ENCODE assay signal across 8 cellular contexts in the genomic region with DNA sequence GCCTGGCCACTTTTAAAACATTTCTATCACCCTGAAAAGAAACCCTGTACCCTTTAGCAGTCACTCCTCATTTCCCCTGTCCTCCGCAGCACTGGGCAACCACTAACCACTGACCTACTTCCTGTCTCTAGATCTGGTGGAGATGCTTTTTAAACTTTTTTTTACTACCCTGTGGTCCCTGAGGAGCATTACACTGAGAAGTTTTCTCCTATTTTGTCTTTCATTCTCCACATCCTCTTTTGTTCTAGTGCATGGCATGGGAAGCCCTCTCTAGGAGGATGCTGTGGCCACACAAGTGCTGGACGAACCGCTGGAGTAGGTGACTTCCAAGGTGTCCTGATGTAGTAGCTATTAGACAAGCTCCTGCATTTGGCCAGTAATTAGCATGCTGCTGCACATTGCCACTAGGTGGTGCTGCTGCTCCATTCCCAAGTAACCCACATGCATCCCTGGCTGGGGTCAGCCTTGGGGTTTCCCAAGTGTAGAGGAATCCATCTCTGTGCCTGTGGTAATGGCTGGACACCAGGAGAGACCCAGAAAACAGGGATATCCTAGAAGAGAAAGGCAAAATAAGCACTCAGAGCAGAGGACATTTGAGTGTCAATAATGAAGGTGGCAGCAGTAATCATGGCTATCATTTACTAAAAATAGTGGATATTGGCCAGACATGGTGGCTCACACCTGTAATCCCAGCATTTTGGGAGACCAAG.
DNase-seq lines count a peak whose midpoint lies in the region; ATAC-seq and TF ChIP-seq lines count a peak whose summit lies in the region.

No MANE protein-coding gene starts in this region.

- no peak for ATAC-seq in HG03139 (IDR thresholded peaks at IDR 0.05; ENCODE audit: unreplicated experiment)

- peak; percentile 97 for TF ChIP-seq CTCF in GM12801 (IDR thresholded peaks at IDR 0.05; ENCODE audit: extremely low read depth, insufficient read length)
- peak; percentile 99 for TF ChIP-seq CTCF in astrocyte of the spinal cord (IDR thresholded peaks at IDR 0.05; ENCODE audit: low read depth, low read length)

- DNase-seq in SK-N-DZ (ENCODE audit: low spot score) = peak; percentile 81
- peak; percentile 66 for DNase-seq in astrocyte of the spinal cord (ENCODE audit: low read depth, low spot score)
- DNase-seq in iPS-NIHi7 (ENCODE audit: extremely low spot score) = peak; percentile 91
- DNase-seq in stimulated activated CD4-positive, alpha-beta T cell treated with anti-CD3 and anti-CD28 coated beads, Interleukin-1b, Interleukin-23, amount 100 ng/mL, for 1 hour (ENCODE audit: low read depth in 2 of 2) = peak; percentile 32 to 50
- DNase-seq in amniotic stem cell (lab: John Stamatoyannopoulos, UW) = no peak
- no peak for DNase-seq in NCI-H2196 treated with DMSO at 0.1 percent for 48 hours (lab: John Stamatoyannopoulos, UW; ENCODE audit: unreplicated experiment)

- in situ Hi-C loops in astrocyte of the spinal cord (cut with HindIII; ENCODE audit: low sequenced_read_pairs) = no loop called here

- H3K4me3 ChIP-seq in astrocyte of the spinal cord (ENCODE audit: low read depth, low read length) = no peak overlapping the region

Comparison
In these comparisons a context has a peak if more than half of its experiments do, and no peak if none do; other contexts are left out.
1. DNase-seq: peak in SK-N-DZ (single experiment), astrocyte of the spinal cord (single experiment), iPS-NIHi7 (single experiment) and stimulated activated CD4-positive, alpha-beta T cell treated with anti-CD3 and anti-CD28 coated beads, Interleukin-1b, Interleukin-23, amount 100 ng/mL, for 1 hour (2 of 2); none in amniotic stem cell (single experiment) and NCI-H2196 treated with DMSO at 0.1 percent for 48 hours (single experiment).